Comparison of ENCODE assay signal across 1 cellular context in the genomic region with DNA sequence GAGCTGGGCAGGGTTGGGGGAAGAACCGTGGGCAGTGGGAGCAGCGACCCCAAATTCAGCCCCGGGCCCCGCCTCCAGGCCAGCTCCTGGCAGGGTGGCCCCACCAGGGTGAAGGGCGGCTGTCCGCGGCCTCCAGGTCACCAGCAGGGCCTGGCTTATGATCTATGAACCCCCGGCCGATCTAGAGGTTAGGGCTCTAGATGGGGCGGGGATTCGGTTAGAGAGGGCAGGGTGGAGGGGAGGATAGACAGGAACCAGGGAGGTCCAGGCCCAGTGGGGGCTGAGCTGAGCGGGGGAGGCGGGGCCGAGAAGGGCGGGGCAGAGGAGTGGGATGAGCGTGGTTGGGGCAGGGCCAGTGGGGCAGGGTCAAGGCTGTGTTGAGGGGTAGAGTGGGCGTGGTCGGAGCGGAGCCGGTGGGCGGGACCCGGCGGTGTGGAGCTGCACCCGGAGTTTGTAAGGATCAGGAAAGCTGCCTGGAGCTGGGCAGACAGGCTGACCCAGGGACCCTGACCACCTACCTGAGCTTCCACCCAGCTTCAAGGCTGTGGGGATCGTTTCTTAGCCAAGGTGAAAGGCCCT.
A peak's percentile ranks its signal among the peaks of the same experiment; 100 is the strongest.
TF ChIP-seq lines count a peak whose summit lies in the region.

No MANE protein-coding gene starts in this region.

TF ChIP-seq in HepG2, 621 proteins besides CTCF, POLR2A, EP300 and RAD21 (continued from another document):
- TF ChIP-seq, protein P1, sequence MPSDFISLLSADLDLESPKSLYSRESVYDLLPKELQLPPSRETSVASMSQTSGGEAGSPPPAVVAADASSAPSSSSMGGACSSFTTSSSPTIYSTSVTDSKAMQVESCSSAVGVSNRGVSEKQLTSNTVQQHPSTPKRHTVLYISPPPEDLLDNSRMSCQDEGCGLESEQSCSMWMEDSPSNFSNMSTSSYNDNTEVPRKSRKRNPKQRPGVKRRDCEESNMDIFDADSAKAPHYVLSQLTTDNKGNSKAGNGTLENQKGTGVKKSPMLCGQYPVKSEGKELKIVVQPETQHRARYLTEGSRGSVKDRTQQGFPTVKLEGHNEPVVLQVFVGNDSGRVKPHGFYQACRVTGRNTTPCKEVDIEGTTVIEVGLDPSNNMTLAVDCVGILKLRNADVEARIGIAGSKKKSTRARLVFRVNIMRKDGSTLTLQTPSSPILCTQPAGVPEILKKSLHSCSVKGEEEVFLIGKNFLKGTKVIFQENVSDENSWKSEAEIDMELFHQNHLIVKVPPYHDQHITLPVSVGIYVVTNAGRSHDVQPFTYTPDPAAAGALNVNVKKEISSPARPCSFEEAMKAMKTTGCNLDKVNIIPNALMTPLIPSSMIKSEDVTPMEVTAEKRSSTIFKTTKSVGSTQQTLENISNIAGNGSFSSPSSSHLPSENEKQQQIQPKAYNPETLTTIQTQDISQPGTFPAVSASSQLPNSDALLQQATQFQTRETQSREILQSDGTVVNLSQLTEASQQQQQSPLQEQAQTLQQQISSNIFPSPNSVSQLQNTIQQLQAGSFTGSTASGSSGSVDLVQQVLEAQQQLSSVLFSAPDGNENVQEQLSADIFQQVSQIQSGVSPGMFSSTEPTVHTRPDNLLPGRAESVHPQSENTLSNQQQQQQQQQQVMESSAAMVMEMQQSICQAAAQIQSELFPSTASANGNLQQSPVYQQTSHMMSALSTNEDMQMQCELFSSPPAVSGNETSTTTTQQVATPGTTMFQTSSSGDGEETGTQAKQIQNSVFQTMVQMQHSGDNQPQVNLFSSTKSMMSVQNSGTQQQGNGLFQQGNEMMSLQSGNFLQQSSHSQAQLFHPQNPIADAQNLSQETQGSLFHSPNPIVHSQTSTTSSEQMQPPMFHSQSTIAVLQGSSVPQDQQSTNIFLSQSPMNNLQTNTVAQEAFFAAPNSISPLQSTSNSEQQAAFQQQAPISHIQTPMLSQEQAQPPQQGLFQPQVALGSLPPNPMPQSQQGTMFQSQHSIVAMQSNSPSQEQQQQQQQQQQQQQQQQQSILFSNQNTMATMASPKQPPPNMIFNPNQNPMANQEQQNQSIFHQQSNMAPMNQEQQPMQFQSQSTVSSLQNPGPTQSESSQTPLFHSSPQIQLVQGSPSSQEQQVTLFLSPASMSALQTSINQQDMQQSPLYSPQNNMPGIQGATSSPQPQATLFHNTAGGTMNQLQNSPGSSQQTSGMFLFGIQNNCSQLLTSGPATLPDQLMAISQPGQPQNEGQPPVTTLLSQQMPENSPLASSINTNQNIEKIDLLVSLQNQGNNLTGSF (CRISPR knock-in tag; IDR thresholded peaks at IDR 0.05) = no peak
- TF ChIP-seq, protein P2, sequence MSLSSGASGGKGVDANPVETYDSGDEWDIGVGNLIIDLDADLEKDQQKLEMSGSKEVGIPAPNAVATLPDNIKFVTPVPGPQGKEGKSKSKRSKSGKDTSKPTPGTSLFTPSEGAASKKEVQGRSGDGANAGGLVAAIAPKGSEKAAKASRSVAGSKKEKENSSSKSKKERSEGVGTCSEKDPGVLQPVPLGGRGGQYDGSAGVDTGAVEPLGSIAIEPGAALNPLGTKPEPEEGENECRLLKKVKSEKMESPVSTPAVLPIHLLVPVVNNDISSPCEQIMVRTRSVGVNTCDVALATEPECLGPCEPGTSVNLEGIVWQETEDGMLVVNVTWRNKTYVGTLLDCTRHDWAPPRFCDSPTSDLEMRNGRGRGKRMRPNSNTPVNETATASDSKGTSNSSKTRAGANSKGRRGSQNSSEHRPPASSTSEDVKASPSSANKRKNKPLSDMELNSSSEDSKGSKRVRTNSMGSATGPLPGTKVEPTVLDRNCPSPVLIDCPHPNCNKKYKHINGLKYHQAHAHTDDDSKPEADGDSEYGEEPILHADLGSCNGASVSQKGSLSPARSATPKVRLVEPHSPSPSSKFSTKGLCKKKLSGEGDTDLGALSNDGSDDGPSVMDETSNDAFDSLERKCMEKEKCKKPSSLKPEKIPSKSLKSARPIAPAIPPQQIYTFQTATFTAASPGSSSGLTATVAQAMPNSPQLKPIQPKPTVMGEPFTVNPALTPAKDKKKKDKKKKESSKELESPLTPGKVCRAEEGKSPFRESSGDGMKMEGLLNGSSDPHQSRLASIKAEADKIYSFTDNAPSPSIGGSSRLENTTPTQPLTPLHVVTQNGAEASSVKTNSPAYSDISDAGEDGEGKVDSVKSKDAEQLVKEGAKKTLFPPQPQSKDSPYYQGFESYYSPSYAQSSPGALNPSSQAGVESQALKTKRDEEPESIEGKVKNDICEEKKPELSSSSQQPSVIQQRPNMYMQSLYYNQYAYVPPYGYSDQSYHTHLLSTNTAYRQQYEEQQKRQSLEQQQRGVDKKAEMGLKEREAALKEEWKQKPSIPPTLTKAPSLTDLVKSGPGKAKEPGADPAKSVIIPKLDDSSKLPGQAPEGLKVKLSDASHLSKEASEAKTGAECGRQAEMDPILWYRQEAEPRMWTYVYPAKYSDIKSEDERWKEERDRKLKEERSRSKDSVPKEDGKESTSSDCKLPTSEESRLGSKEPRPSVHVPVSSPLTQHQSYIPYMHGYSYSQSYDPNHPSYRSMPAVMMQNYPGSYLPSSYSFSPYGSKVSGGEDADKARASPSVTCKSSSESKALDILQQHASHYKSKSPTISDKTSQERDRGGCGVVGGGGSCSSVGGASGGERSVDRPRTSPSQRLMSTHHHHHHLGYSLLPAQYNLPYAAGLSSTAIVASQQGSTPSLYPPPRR (CRISPR knock-in tag; IDR thresholded peaks at IDR 0.05; ENCODE audit: borderline replicate concordance) = no peak
- peak; percentile 20; the same call in 1 of the 2 replicates for TF ChIP-seq HMGXB3 (CRISPR knock-in tag; IDR thresholded peaks at IDR 0.05; ENCODE audit: borderline replicate concordance)
- peak; percentile 79 for TF ChIP-seq HNF4A (CRISPR knock-in tag; IDR thresholded peaks at IDR 0.05)
- no peak for TF ChIP-seq SNRNP70 (IDR thresholded peaks at IDR 0.05; ENCODE audit: low read depth, low read length)
- TF ChIP-seq, protein P3, sequence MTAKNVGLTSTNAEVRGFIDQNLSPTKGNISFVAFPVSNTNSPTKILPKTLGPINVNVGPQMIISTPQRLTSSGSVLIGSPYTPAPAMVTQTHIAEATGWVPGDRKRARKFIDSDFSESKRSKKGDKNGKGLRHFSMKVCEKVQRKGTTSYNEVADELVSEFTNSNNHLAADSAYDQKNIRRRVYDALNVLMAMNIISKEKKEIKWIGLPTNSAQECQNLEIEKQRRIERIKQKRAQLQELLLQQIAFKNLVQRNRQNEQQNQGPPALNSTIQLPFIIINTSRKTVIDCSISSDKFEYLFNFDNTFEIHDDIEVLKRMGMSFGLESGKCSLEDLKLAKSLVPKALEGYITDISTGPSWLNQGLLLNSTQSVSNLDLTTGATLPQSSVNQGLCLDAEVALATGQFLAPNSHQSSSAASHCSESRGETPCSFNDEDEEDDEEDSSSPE (CRISPR knock-in tag; IDR thresholded peaks at IDR 0.05) = 0 out of 2 replicates have a peak, but pooled peaks have one; percentile 15
- TF ChIP-seq SALL1 (CRISPR knock-in tag; IDR thresholded peaks at IDR 0.05) = peak; percentile 34
- TF ChIP-seq, protein P4, sequence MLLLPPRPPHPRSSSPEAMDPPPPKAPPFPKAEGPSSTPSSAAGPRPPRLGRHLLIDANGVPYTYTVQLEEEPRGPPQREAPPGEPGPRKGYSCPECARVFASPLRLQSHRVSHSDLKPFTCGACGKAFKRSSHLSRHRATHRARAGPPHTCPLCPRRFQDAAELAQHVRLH (CRISPR knock-in tag; IDR thresholded peaks at IDR 0.05; ENCODE audit: borderline replicate concordance, low read depth) = 0 out of 2 replicates have a peak, but pooled peaks have one; percentile 45
- TF ChIP-seq PITX1 (CRISPR knock-in tag; IDR thresholded peaks at IDR 0.05) = peak; percentile 41; the same call in 1 of the 2 replicates
- no peak for TF ChIP-seq THAP9 (CRISPR knock-in tag; IDR thresholded peaks at IDR 0.05; ENCODE audit: borderline replicate concordance)
- peak; percentile 45; the same call in 1 of the 2 replicates for TF ChIP-seq RXRB (CRISPR knock-in tag; IDR thresholded peaks at IDR 0.05; ENCODE audit: borderline replicate concordance)
- TF ChIP-seq ZBTB7A (CRISPR knock-in tag; IDR thresholded peaks at IDR 0.05) = 0 out of 2 replicates have a peak, but pooled peaks have one; percentile 15
- 0 out of 2 replicates have a peak, but pooled peaks have one; percentile 15 for TF ChIP-seq FOXK1 (CRISPR knock-in tag; IDR thresholded peaks at IDR 0.05; ENCODE audit: borderline replicate concordance, low read depth)
- no peak for TF ChIP-seq ZSCAN12 (CRISPR knock-in tag; IDR thresholded peaks at IDR 0.05)
- peak; percentile 49 for TF ChIP-seq SP2 (CRISPR knock-in tag; IDR thresholded peaks at IDR 0.05)
- peak; percentile 27; the same call in 1 of the 2 replicates for TF ChIP-seq MXD4 (CRISPR knock-in tag; IDR thresholded peaks at IDR 0.05)
- TF ChIP-seq NR1H2 (CRISPR knock-in tag; IDR thresholded peaks at IDR 0.05; ENCODE audit: borderline replicate concordance, low read depth) = no peak
- TF ChIP-seq RARA (CRISPR knock-in tag; IDR thresholded peaks at IDR 0.05) = peak; percentile 65
- TF ChIP-seq FOXO1 (CRISPR knock-in tag; IDR thresholded peaks at IDR 0.05) = no peak
- no peak for TF ChIP-seq U2AF2 (IDR thresholded peaks at IDR 0.05; ENCODE audit: low read depth, low read length)
- peak; percentile 53 for TF ChIP-seq NR2F6 (IDR thresholded peaks at IDR 0.05)
- peak; percentile 79 for TF ChIP-seq NR2F6 (CRISPR knock-in tag; IDR thresholded peaks at IDR 0.05)
TF ChIP-seq in HepG2: peak in this region for 61.
